In genomic region chr4:151038452-151039157, GRCh38 we compare ENCODE assay signal across 1 cellular context.
TF ChIP-seq lines count a peak whose summit lies in the region.

No MANE protein-coding gene starts in this region.

TF ChIP-seq in K562, 482 proteins besides CTCF, POLR2A, EP300 and RAD21 (continued from another document and continues in another):
- TF ChIP-seq ZBTB49 (CRISPR knock-in tag; IDR thresholded peaks at IDR 0.05; ENCODE audit: borderline replicate concordance) = no peak
- TF ChIP-seq KDM4B (IDR thresholded peaks at IDR 0.05; ENCODE audit: borderline replicate concordance in 2 of 2, low read depth in 1 of 2) = no peak
- no peak for TF ChIP-seq CEBPG (CRISPR knock-in tag; IDR thresholded peaks at IDR 0.05)
- TF ChIP-seq CEBPG (tag; conservative IDR thresholded peaks at IDR 0.05 in 1 of 2, IDR thresholded peaks at IDR 0.05 in 1 of 2) = no peak
- no peak for TF ChIP-seq HNRNPUL1 (IDR thresholded peaks at IDR 0.05; ENCODE audit: low read length)
- peak; percentile 84 for TF ChIP-seq ZNF699 (CRISPR knock-in tag; IDR thresholded peaks at IDR 0.05; ENCODE audit: insufficient replicate concordance)
- no peak for TF ChIP-seq MCM7 (IDR thresholded peaks at IDR 0.05)
- no peak for TF ChIP-seq MITF (IDR thresholded peaks at IDR 0.05)
- peak; percentile 99 for TF ChIP-seq ZNF175 (CRISPR knock-in tag; IDR thresholded peaks at IDR 0.05; ENCODE audit: low read depth)
- no peak for TF ChIP-seq ZNF232 (CRISPR knock-in tag; IDR thresholded peaks at IDR 0.05)
- peak; percentile 92 for TF ChIP-seq ILK (tag; IDR thresholded peaks at IDR 0.05; ENCODE audit: borderline replicate concordance, low read depth)
- peak; percentile 98 for TF ChIP-seq HBP1 (CRISPR knock-in tag; IDR thresholded peaks at IDR 0.05)
- TF ChIP-seq ZNF124 (CRISPR knock-in tag; IDR thresholded peaks at IDR 0.05) = no peak
- peak; percentile 98 for TF ChIP-seq DDX20 (tag; IDR thresholded peaks at IDR 0.05; ENCODE audit: low read depth)
- TF ChIP-seq ZBTB9 (CRISPR knock-in tag; IDR thresholded peaks at IDR 0.05) = peak; percentile 91
- TF ChIP-seq ZNF644 (tag; IDR thresholded peaks at IDR 0.05; ENCODE audit: low read depth) = peak; percentile 98
- TF ChIP-seq MTA1 (IDR thresholded peaks at IDR 0.05; ENCODE audit: borderline replicate concordance) = 0 out of 2 replicates have a peak, but pooled peaks have one; percentile 58
- peak; percentile 82; the same call in 1 of the 2 replicates for TF ChIP-seq ZBTB17 (CRISPR knock-in tag; IDR thresholded peaks at IDR 0.05)
- TF ChIP-seq HSF4 (CRISPR knock-in tag; IDR thresholded peaks at IDR 0.05; ENCODE audit: borderline replicate concordance) = peak; percentile 95
- no peak for TF ChIP-seq ZNF324 (CRISPR knock-in tag; IDR thresholded peaks at IDR 0.05)
- TF ChIP-seq PREB (CRISPR knock-in tag; IDR thresholded peaks at IDR 0.05) = no peak
- TF ChIP-seq BHLHE40 (IDR thresholded peaks at IDR 0.05; ENCODE audit: low read length) = no peak
- peak; percentile 75 for TF ChIP-seq NUFIP1 (IDR thresholded peaks at IDR 0.05; ENCODE audit: partially characterized antibody)
- TF ChIP-seq CBX2 (IDR thresholded peaks at IDR 0.05; ENCODE audit: insufficient read depth, low read length, poor library complexity, severe bottlenecking) = no peak
- TF ChIP-seq BACH1 (tag; IDR thresholded peaks at IDR 0.05) = peak; percentile 97
- no peak for TF ChIP-seq NELFE (IDR thresholded peaks at IDR 0.05; ENCODE audit: insufficient read depth, insufficient read length)
- TF ChIP-seq RFX7 (CRISPR knock-in tag; IDR thresholded peaks at IDR 0.05) = peak; percentile 78; the same call in 1 of the 2 replicates
- TF ChIP-seq ZNF740 (CRISPR knock-in tag; IDR thresholded peaks at IDR 0.05) = no peak
- TF ChIP-seq ZNF740 (tag; IDR thresholded peaks at IDR 0.05) = peak in 1 of 2 experiments; percentile 98; a peak in 2 of 4 replicates
- peak; percentile 74; the same call in 1 of the 2 replicates for TF ChIP-seq ZNF354B (CRISPR knock-in tag; IDR thresholded peaks at IDR 0.05)
- no peak for TF ChIP-seq RBM15 (IDR thresholded peaks at IDR 0.05; ENCODE audit: insufficient read depth, low read length)
- peak; percentile 70 for TF ChIP-seq ZBTB2 (IDR thresholded peaks at IDR 0.05)
- TF ChIP-seq PYGO2 (tag; IDR thresholded peaks at IDR 0.05) = peak; percentile 97
- TF ChIP-seq ZNF766 (CRISPR knock-in tag; conservative IDR thresholded peaks at IDR 0.05) = peak; percentile 98
- 0 out of 2 replicates have a peak, but pooled peaks have one; percentile 26 for TF ChIP-seq NR4A1 (CRISPR knock-in tag; IDR thresholded peaks at IDR 0.05)
- peak; percentile 99 for TF ChIP-seq NR4A1 (tag; IDR thresholded peaks at IDR 0.05)
- peak; percentile 99 for TF ChIP-seq ZNF589 (CRISPR knock-in tag; IDR thresholded peaks at IDR 0.05; ENCODE audit: low read depth)
- TF ChIP-seq BCOR (IDR thresholded peaks at IDR 0.05) = no peak
- peak; percentile 98 for TF ChIP-seq MECOM (CRISPR knock-in tag; IDR thresholded peaks at IDR 0.05)
- TF ChIP-seq SMAD4 (CRISPR knock-in tag; conservative IDR thresholded peaks at IDR 0.05) = peak; percentile 99
- peak; percentile 94 for TF ChIP-seq ESRRA (IDR thresholded peaks at IDR 0.05; ENCODE audit: borderline replicate concordance, low read depth)
- TF ChIP-seq CREB3 (tag; conservative IDR thresholded peaks at IDR 0.05; ENCODE audit: low read depth) = peak; percentile 99
- TF ChIP-seq NFE2L1 (tag; IDR thresholded peaks at IDR 0.05; ENCODE audit: borderline replicate concordance, low read depth) = peak; percentile 81
- TF ChIP-seq ZNF583 (CRISPR knock-in tag; IDR thresholded peaks at IDR 0.05) = peak; percentile 97
- 0 out of 2 replicates have a peak, but pooled peaks have one; percentile 22 for TF ChIP-seq ZFP1 (CRISPR knock-in tag; IDR thresholded peaks at IDR 0.05)
- TF ChIP-seq HDAC3 (IDR thresholded peaks at IDR 0.05; ENCODE audit: borderline replicate concordance, partially characterized antibody) = no peak
- peak; percentile 92 for TF ChIP-seq NFXL1 (CRISPR knock-in tag; IDR thresholded peaks at IDR 0.05)
- TF ChIP-seq ZNF395 (CRISPR knock-in tag; IDR thresholded peaks at IDR 0.05) = peak; percentile 99
- peak; percentile 67; the same call in 1 of the 2 replicates for TF ChIP-seq ZNF707 (CRISPR knock-in tag; conservative IDR thresholded peaks at IDR 0.05)
- TF ChIP-seq ZBTB7A (IDR thresholded peaks at IDR 0.05; ENCODE audit: borderline replicate concordance, control insufficient read depth, low read depth, low read length) = no peak
- TF ChIP-seq BCL6 (CRISPR knock-in tag; IDR thresholded peaks at IDR 0.05) = peak; percentile 71; the same call in 1 of the 2 replicates
- no peak for TF ChIP-seq SAP30 (IDR thresholded peaks at IDR 0.05; ENCODE audit: borderline replicate concordance, insufficient read depth, low read depth, low read length, poor library complexity, severe bottlenecking)
- peak; percentile 87 for TF ChIP-seq IFI16 (CRISPR knock-in tag; IDR thresholded peaks at IDR 0.05)
- TF ChIP-seq DNMT1 (IDR thresholded peaks at IDR 0.05) = no peak
- no peak for TF ChIP-seq KAT2B (IDR thresholded peaks at IDR 0.05; ENCODE audit: low read depth, low read length)
- no peak for TF ChIP-seq TOE1 (IDR thresholded peaks at IDR 0.05; ENCODE audit: borderline replicate concordance)
- no peak for TF ChIP-seq TOE1 (CRISPR knock-in tag; IDR thresholded peaks at IDR 0.05; ENCODE audit: borderline replicate concordance, low read depth)
- TF ChIP-seq TAF7 (tag; IDR thresholded peaks at IDR 0.05) = peak; percentile 94
- TF ChIP-seq ZBTB11 (CRISPR knock-in tag; IDR thresholded peaks at IDR 0.05) = peak in 1 of 3 experiments; percentile 84; a peak in 2 of 6 replicates
